In genomic region chr22:30617819-30618218, GRCh38 we compare ENCODE assay signal across 1 cellular context.
TF ChIP-seq lines count a peak whose summit lies in the region.

No MANE protein-coding gene starts in this region.

TF ChIP-seq in HepG2, 621 proteins besides CTCF, POLR2A, EP300 and RAD21:
- peak; percentile 67; the same call in 1 of the 2 replicates for TF ChIP-seq CEBPB (IDR thresholded peaks at IDR 0.05; ENCODE audit: borderline replicate concordance, low read depth, low read length)
- TF ChIP-seq CEBPG (CRISPR knock-in tag; IDR thresholded peaks at IDR 0.05) = peak; percentile 33; the same call in 1 of the 2 replicates
- no peak for TF ChIP-seq MYNN (CRISPR knock-in tag; IDR thresholded peaks at IDR 0.05; ENCODE audit: low read depth)
